Comparison of ENCODE assay signal across 12 cellular contexts in the genomic region with DNA sequence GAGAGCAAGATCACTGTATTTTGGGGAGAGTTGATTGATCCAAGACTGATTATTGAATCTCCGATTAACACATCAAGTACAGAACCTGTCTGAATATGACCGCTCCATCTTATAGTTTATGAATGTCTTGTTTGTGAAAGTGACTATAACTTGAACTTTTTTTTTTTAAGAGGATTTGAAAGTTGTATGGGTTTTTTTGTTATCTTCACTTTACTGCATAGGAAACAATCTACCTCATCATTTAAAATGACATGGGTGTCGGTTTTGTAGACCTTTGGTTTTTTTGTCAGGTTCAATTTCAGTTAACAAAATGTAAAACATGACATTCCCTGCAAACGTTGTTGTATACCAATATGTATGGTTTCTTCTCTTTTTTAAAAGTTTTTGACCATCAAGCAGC.
DNase-seq lines count a peak whose midpoint lies in the region; ATAC-seq, FAIRE-seq and TF ChIP-seq lines count a peak whose summit lies in the region.
"Had no signal": no experiment of that assay in that cellular context is flagged by ENCODE, and none has a peak within 500 bp of the region (broad histone marks: within the 10 kb centered on the region; RNA-seq: fewer than 3 reads in every experiment).

No MANE protein-coding gene starts in this region.

- H4K20me1 ChIP-seq in HepG2 (ENCODE audit: insufficient read depth, low read length) (no peaks in the 10 kb centered on the region), OCI-LY3 (ENCODE audit: insufficient read depth, low read length) (no peaks in the 10 kb centered on the region)
- H4K20me1 ChIP-seq: BLaER1 had no signal

- no peaks in the 10 kb centered on the region for H3K4me1 ChIP-seq in HepG2 (ENCODE audit: insufficient read depth, low read length)
- no peaks in the 10 kb centered on the region for H3K4me1 ChIP-seq in right lobe of liver
- peaks cover 42% of the 10 kb centered on the region for H3K4me1 ChIP-seq in OCI-LY3 (ENCODE audit: low read length)
- peaks cover 9 to 19% of the 10 kb centered on the region in 2 donors for H3K4me1 ChIP-seq in thyroid gland

- BruUV-seq in HepG2 (replicated peaks; lab: Mats Ljungman, UMichigan) = no TSS peak

- no peak for TF ChIP-seq RAD21 in HepG2 (CRISPR knock-in tag; IDR thresholded peaks at IDR 0.05)

- no peaks in the 10 kb centered on the region for H3K27me3 ChIP-seq in HepG2 (ENCODE audit: control insufficient read depth in 1 of 2, insufficient read depth in 2 of 2, low read length in 2 of 2)
- no peaks in the 10 kb centered on the region for H3K27me3 ChIP-seq in right lobe of liver
- no peaks in the 10 kb centered on the region for H3K27me3 ChIP-seq in OCI-LY3 (ENCODE audit: low read depth, low read length)
- H3K27me3 ChIP-seq in thyroid gland = no peaks in the 10 kb centered on the region
- H3K27me3 ChIP-seq: BLaER1 had no signal

- no peak overlapping the region for H3K4me2 ChIP-seq in HepG2 (ENCODE audit: low read depth, low read length)
- peak overlapping the region; percentile 50 for H3K4me2 ChIP-seq in OCI-LY3 (ENCODE audit: low read length)
- H3K4me2 ChIP-seq: BLaER1 had no signal

- H3K27ac ChIP-seq in HepG2 (ENCODE audit: extremely low read length, insufficient read depth, low read length) (no peak overlapping the region), right lobe of liver (no peak overlapping the region), OCI-LY3 (ENCODE audit: low read length) (peak overlapping the region; percentile 76), thyroid gland (peak overlapping the region; percentile 44 to 50 (median 48))
- H3K27ac ChIP-seq: 22Rv1, BLaER1 had no signal

- TF ChIP-seq POLR2A in HepG2 (IDR thresholded peaks at IDR 0.05; ENCODE audit: insufficient read depth in 1 of 2, low read depth in 2 of 2, low read length in 2 of 2) (no peak), right lobe of liver (IDR thresholded peaks at IDR 0.05) (no peak), thyroid gland (IDR thresholded peaks at IDR 0.05) (no peak)

- no peak overlapping the region for H3K9ac ChIP-seq in HepG2 (ENCODE audit: insufficient read depth, low read depth, low read length)
- peak overlapping the region; percentile 42; the same call in 1 of the 2 replicates for H3K9ac ChIP-seq in OCI-LY3 (ENCODE audit: low read length)
- H3K9ac ChIP-seq: BLaER1 had no signal

- TF ChIP-seq EP300 in HepG2 (IDR thresholded peaks at IDR 0.05; ENCODE audit: low read depth in 2 of 2, low read length in 2 of 2) = no peak
- TF ChIP-seq EP300 in HepG2 (CRISPR knock-in tag; IDR thresholded peaks at IDR 0.05; ENCODE audit: borderline replicate concordance) = no peak

- H3K36me3 ChIP-seq in HepG2 (replicated peaks in 1 of 2; ENCODE audit: control insufficient read depth in 1 of 2, insufficient read depth in 2 of 2, low read length in 2 of 2) (peaks cover 1 to 8% of the 10 kb centered on the region in 2 experiments; a peak in 2 of 5 replicates), right lobe of liver (peaks cover 0 to 8% (median 0%) of the 10 kb centered on the region in 4 donors), OCI-LY3 (replicated peaks; ENCODE audit: low read depth, low read length) (peaks cover 8% of the 10 kb centered on the region), thyroid gland (no peaks in the 10 kb centered on the region)

- POLR2A ChIA-PET in HepG2 (lab: Yijun Ruan, JAX) = no interaction called here

- WGBS in HepG2 (ENCODE audit: low lambda C conversion rate) = 91% methylated on average over 4 of the region's 4 CpGs
- 84% methylated on average over 4 of the region's 4 CpGs for WGBS in right lobe of liver (ENCODE audit: insufficient coverage, low coverage, low lambda C conversion rate, missing lambda C conversion rate)
- WGBS in thyroid gland, 2 donors = 87 to 88% methylated on average over 4 of the region's 4 CpGs

- TF ChIP-seq CTCF in HepG2 (CRISPR knock-in tag; IDR thresholded peaks at IDR 0.05) (no peak), right lobe of liver (IDR thresholded peaks at IDR 0.05) (no peak), OCI-LY3 (IDR thresholded peaks at IDR 0.05; ENCODE audit: low read depth, low read length) (no peak), thyroid gland (IDR thresholded peaks at IDR 0.05) (no peak)

- H3K4me3 ChIP-seq in HepG2 (replicated peaks in 1 of 3; ENCODE audit: insufficient read depth in 1 of 3, low read depth in 2 of 3, low read length in 3 of 3) = no peak overlapping the region
- no peak overlapping the region for H3K4me3 ChIP-seq in right lobe of liver
- H3K4me3 ChIP-seq in OCI-LY3 (ENCODE audit: low read length) = peak overlapping the region; percentile 52
- no peak overlapping the region for H3K4me3 ChIP-seq in thyroid gland (replicated peaks in 1 of 3)
- H3K4me3 ChIP-seq: BLaER1, GM12878 had no signal

- H3K9me3 ChIP-seq in HepG2 (ENCODE audit: low read length) = no peaks in the 10 kb centered on the region
- H3K9me3 ChIP-seq in right lobe of liver = no peaks in the 10 kb centered on the region
- no peaks in the 10 kb centered on the region for H3K9me3 ChIP-seq in OCI-LY3 (ENCODE audit: insufficient read depth, low read length)
- no peaks in the 10 kb centered on the region for H3K9me3 ChIP-seq in thyroid gland
- H3K9me3 ChIP-seq: BLaER1 had no signal

- FAIRE-seq in HepG2 (lab: Jason Lieb, UNC) = peak; percentile 63
- peak; percentile 43 for FAIRE-seq in islet of Langerhans (lab: Jason Lieb, UNC)
- FAIRE-seq: GM12878 had no signal

- ATAC-seq in HepG2 = no peak
- ATAC-seq in right lobe of liver = no peak
- no peak for ATAC-seq in HG02588 (IDR thresholded peaks at IDR 0.05; ENCODE audit: unreplicated experiment)
- ATAC-seq in HG03139 (IDR thresholded peaks at IDR 0.05; ENCODE audit: unreplicated experiment) = no peak
- ATAC-seq: CD8-positive, alpha-beta T cell had no signal

- CTCF ChIA-PET in HepG2 (lab: Yijun Ruan, JAX; ENCODE audit: low intra/inter-chr PET ratio, low total read pairs) = no interaction called here

- intact Hi-C loops in HepG2 (cut with micrococcal nuclease; ENCODE audit: unreplicated experiment) = no loop called here
- intact Hi-C loops in right lobe of liver (cut with DNase I) = no loop called here
- intact Hi-C loops in thyroid gland (cut with DNase I) = no loop called here

- in situ Hi-C loops in HepG2 (cut with HindIII; ENCODE audit: extremely low pct_ligation_motif_present, low pct_unique_long_range_greater_than_20kb) = no loop called here

- H2AFZ ChIP-seq in HepG2 (ENCODE audit: low read length) = no peak overlapping the region
- no peak overlapping the region for H2AFZ ChIP-seq in OCI-LY3 (ENCODE audit: low read depth, low read length)

- DNase-seq in HepG2 (ENCODE audit: low spot score) = no peak
- no peak for DNase-seq in right lobe of liver
- DNase-seq in thyroid gland = no peak
- DNase-seq in GM19238 (ENCODE audit: insufficient read length, low spot score) = no peak
- DNase-seq: CD8-positive, alpha-beta T cell had no signal

- H3K79me2 ChIP-seq in HepG2 (ENCODE audit: insufficient read depth, low read length) (no peaks in the 10 kb centered on the region), OCI-LY3 (ENCODE audit: low read length) (no peaks in the 10 kb centered on the region)

TF ChIP-seq in HepG2, 621 proteins besides CTCF, POLR2A, EP300 and RAD21 (continues in another document):
- no peak for TF ChIP-seq TCF7 (IDR thresholded peaks at IDR 0.05; ENCODE audit: low read depth)
- no peak for TF ChIP-seq ZNF761 (CRISPR knock-in tag; conservative IDR thresholded peaks at IDR 0.05)
- TF ChIP-seq TARDBP (CRISPR knock-in tag; IDR thresholded peaks at IDR 0.05) = no peak
- TF ChIP-seq ZBTB37 (CRISPR knock-in tag; IDR thresholded peaks at IDR 0.05) = no peak
- TF ChIP-seq SOX13 (IDR thresholded peaks at IDR 0.05) = no peak
- no peak for TF ChIP-seq SOX13 (CRISPR knock-in tag; conservative IDR thresholded peaks at IDR 0.05 in 1 of 2, IDR thresholded peaks at IDR 0.05 in 1 of 2)
- TF ChIP-seq ZNF34 (CRISPR knock-in tag; IDR thresholded peaks at IDR 0.05; ENCODE audit: borderline replicate concordance) = no peak
- TF ChIP-seq SP5 (CRISPR knock-in tag; IDR thresholded peaks at IDR 0.05; ENCODE audit: borderline replicate concordance, low read depth) = no peak
- TF ChIP-seq, protein P1, sequence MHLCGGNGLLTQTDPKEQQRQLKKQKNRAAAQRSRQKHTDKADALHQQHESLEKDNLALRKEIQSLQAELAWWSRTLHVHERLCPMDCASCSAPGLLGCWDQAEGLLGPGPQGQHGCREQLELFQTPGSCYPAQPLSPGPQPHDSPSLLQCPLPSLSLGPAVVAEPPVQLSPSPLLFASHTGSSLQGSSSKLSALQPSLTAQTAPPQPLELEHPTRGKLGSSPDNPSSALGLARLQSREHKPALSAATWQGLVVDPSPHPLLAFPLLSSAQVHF (CRISPR knock-in tag; IDR thresholded peaks at IDR 0.05) = no peak
- TF ChIP-seq, protein P2, sequence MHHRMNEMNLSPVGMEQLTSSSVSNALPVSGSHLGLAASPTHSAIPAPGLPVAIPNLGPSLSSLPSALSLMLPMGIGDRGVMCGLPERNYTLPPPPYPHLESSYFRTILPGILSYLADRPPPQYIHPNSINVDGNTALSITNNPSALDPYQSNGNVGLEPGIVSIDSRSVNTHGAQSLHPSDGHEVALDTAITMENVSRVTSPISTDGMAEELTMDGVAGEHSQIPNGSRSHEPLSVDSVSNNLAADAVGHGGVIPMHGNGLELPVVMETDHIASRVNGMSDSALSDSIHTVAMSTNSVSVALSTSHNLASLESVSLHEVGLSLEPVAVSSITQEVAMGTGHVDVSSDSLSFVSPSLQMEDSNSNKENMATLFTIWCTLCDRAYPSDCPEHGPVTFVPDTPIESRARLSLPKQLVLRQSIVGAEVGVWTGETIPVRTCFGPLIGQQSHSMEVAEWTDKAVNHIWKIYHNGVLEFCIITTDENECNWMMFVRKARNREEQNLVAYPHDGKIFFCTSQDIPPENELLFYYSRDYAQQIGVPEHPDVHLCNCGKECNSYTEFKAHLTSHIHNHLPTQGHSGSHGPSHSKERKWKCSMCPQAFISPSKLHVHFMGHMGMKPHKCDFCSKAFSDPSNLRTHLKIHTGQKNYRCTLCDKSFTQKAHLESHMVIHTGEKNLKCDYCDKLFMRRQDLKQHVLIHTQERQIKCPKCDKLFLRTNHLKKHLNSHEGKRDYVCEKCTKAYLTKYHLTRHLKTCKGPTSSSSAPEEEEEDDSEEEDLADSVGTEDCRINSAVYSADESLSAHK (CRISPR knock-in tag; IDR thresholded peaks at IDR 0.05; ENCODE audit: borderline replicate concordance) = no peak
- TF ChIP-seq ZFX (CRISPR knock-in tag; IDR thresholded peaks at IDR 0.05; ENCODE audit: low read depth) = no peak
- no peak for TF ChIP-seq MED13 (CRISPR knock-in tag; IDR thresholded peaks at IDR 0.05)

Comparison
In these comparisons a context has a peak if more than half of its experiments do, and no peak if none do; other contexts are left out.
1. H3K27ac ChIP-seq: peak in OCI-LY3 (single experiment) and thyroid gland (3 of 3); none in HepG2 (single experiment) and right lobe of liver (0 of 3).